ENCODE assay signal across 16 cellular contexts in genomic region chr3:53038679-53039375, GRCh38.
"Had no signal": no experiment of that assay in that cellular context is flagged by ENCODE, and none has a peak within 500 bp of the region (broad histone marks: within the 10 kb centered on the region; RNA-seq: fewer than 3 reads in every experiment).

No MANE protein-coding gene starts in this region.

- H3K9me3 ChIP-seq: gastroesophageal sphincter, tibial nerve, vagina had no signal

- H3K27ac Mint-ChIP-seq: activated naive CD4-positive, alpha-beta T cell treated with anti-CD3 and anti-CD28 coated beads, Interleukin-2, amount 10 ng/mL, durations not matched to agents 7 days and 5 days; activated T-helper 2 cell treated with anti-CD3 and anti-CD28 coated beads, Interferon-gamma antibody, Interleukin-2, Interleukin-4, amounts not matched to agents 10 μg/mL and 5 μg/mL and 100 μg/mL, durations not matched to agents 14 hours and 24 hours and 36 hours had no signal

- H3K27ac ChIP-seq: coronary artery, gastroesophageal sphincter, parathyroid adenoma, skin epidermis, tibial nerve, vagina had no signal

- H3K9ac ChIP-seq: parathyroid adenoma had no signal

- H3K4me3 ChIP-seq: coronary artery, gastroesophageal sphincter, skin epidermis, tibial nerve, vagina had no signal

- H2AFZ ChIP-seq: parathyroid adenoma had no signal

- FAIRE-seq: TTC549 had no signal

- ATAC-seq: gastroesophageal sphincter had no signal

- H3K27me3 ChIP-seq: gastroesophageal sphincter, tibial nerve, vagina had no signal

- DNase-seq: activated CD4-positive, CD25-positive, alpha-beta regulatory T cell; activated CD8-positive, alpha-beta memory T cell treated with anti-CD3 and anti-CD28 coated beads, Interleukin-2, amount 50 U/mL, for 4 hours; activated naive CD4-positive, alpha-beta T cell treated with anti-CD3 and anti-CD28 coated beads, Interleukin-2, amount 10 ng/mL, durations not matched to agents 7 days and 5 days; caudate nucleus; effector CD4-positive, alpha-beta T cell; islet precursor cell; mesendoderm; retina had no signal

- H3K27me3 Mint-ChIP-seq: activated naive CD4-positive, alpha-beta T cell treated with anti-CD3 and anti-CD28 coated beads, Interleukin-2, amount 10 ng/mL, durations not matched to agents 7 days and 5 days had no signal

- H3K4me3 Mint-ChIP-seq: activated naive CD4-positive, alpha-beta T cell treated with anti-CD3 and anti-CD28 coated beads, Interleukin-2, amount 10 ng/mL, durations not matched to agents 7 days and 5 days had no signal

- H3K36me3 ChIP-seq: gastroesophageal sphincter, tibial nerve, vagina had no signal

- H3K9me3 Mint-ChIP-seq: activated naive CD4-positive, alpha-beta T cell treated with anti-CD3 and anti-CD28 coated beads, Interleukin-2, amount 10 ng/mL, durations not matched to agents 7 days and 5 days; activated T-helper 2 cell treated with anti-CD3 and anti-CD28 coated beads, Interferon-gamma antibody, Interleukin-2, Interleukin-4, amounts not matched to agents 10 μg/mL and 5 μg/mL and 100 μg/mL, durations not matched to agents 14 hours and 24 hours and 36 hours had no signal
